In genomic region chr22:44684506-44685383, GRCh38 we compare ENCODE assay signal across 8 cellular contexts. TPM values are rescaled to one million over a fixed set of nuclear protein-coding genes. Genes with fewer than 3 reads are reported as not detected.
A peak's percentile ranks its signal among the peaks of the same experiment; 100 is the strongest.
DNase-seq lines count a peak whose midpoint lies in the region; ATAC-seq and TF ChIP-seq lines count a peak whose summit lies in the region.

No MANE protein-coding gene starts in this region.

- H3K36me3 Mint-ChIP-seq in CD8-positive, alpha-beta T cell: peaks cover 12% of the 10 kb centered on the region
- no peaks in the 10 kb centered on the region for H3K36me3 Mint-ChIP-seq in activated T-cell treated with anti-CD3 and anti-CD28 coated beads, Interleukin-2, amount 50 U/mL, for 72 hours (ENCODE audit: insufficient read depth in 2 of 2)
- H3K36me3 Mint-ChIP-seq in neural crest cell (ENCODE audit: low read depth): no peaks in the 10 kb centered on the region

- TF ChIP-seq POLR2A in Peyer's patch (IDR thresholded peaks at IDR 0.05): no peak

- intact Hi-C loops in CD8-positive, alpha-beta T cell (cut with DNase I, micrococcal nuclease): loop anchor here (1.0 to 2.0 kb wide), 4 partner anchors 13 to 18 kb away; partner anchors contain the start of gene PRR5 (in 1 of the 2)

- peak; percentile 72 to 87 (median 83) for DNase-seq in CD8-positive, alpha-beta T cell
- DNase-seq in HuH-7 (ENCODE audit: low spot score): peak; percentile 90
- peak; percentile 72 to 93 (median 87) for DNase-seq in Peyer's patch
- DNase-seq in activated T-cell treated with anti-CD3 and anti-CD28 coated beads, Interleukin-2, amount 50 U/mL, for 72 hours: peak; percentile 89 to 91
- peak; percentile 91 for DNase-seq in fibroblast of gingiva (ENCODE audit: low read depth)
- peak; percentile 90 for DNase-seq in neural crest cell (ENCODE audit: low read depth, low spot score)
- peak; percentile 74 for DNase-seq in stromal cell of bone marrow (ENCODE audit: low read depth)

- H3K27me3 ChIP-seq in CD8-positive, alpha-beta T cell (ENCODE audit: insufficient read depth, low read length): no peaks in the 10 kb centered on the region
- H3K27me3 ChIP-seq in Peyer's patch: no peaks in the 10 kb centered on the region

- H3K9me3 Mint-ChIP-seq in CD8-positive, alpha-beta T cell: no peaks in the 10 kb centered on the region
- H3K9me3 Mint-ChIP-seq in activated T-cell treated with anti-CD3 and anti-CD28 coated beads, Interleukin-2, amount 50 U/mL, for 72 hours: no peaks in the 10 kb centered on the region
- H3K9me3 Mint-ChIP-seq in neural crest cell: no peaks in the 10 kb centered on the region

- H3K4me1 ChIP-seq in CD8-positive, alpha-beta T cell (ENCODE audit: insufficient read depth, low read length): peaks cover 50% of the 10 kb centered on the region
- peaks cover 0 to 16% (median 1%) of the 10 kb centered on the region in 4 donors for H3K4me1 ChIP-seq in Peyer's patch

- no peaks in the 10 kb centered on the region for H3K36me3 ChIP-seq in CD8-positive, alpha-beta T cell (ENCODE audit: insufficient read depth, low read length)
- H3K36me3 ChIP-seq in Peyer's patch: no peaks in the 10 kb centered on the region

- H3K27me3 Mint-ChIP-seq in CD8-positive, alpha-beta T cell (ENCODE audit: low read depth): no peaks in the 10 kb centered on the region
- no peaks in the 10 kb centered on the region for H3K27me3 Mint-ChIP-seq in activated T-cell treated with anti-CD3 and anti-CD28 coated beads, Interleukin-2, amount 50 U/mL, for 72 hours (ENCODE audit: low read depth)
- H3K27me3 Mint-ChIP-seq in neural crest cell (ENCODE audit: low read depth): no peaks in the 10 kb centered on the region

- no peaks in the 10 kb centered on the region for H3K9me3 ChIP-seq in CD8-positive, alpha-beta T cell (ENCODE audit: low read length)
- no peaks in the 10 kb centered on the region for H3K9me3 ChIP-seq in Peyer's patch

- peak overlapping the region; percentile 74 for H3K27ac Mint-ChIP-seq in CD8-positive, alpha-beta T cell
- H3K27ac Mint-ChIP-seq in activated T-cell treated with anti-CD3 and anti-CD28 coated beads, Interleukin-2, amount 50 U/mL, for 72 hours: no peak overlapping the region
- H3K27ac Mint-ChIP-seq in neural crest cell (ENCODE audit: unreplicated experiment): peak overlapping the region; percentile 92

- TF ChIP-seq CTCF in CD8-positive, alpha-beta T cell (IDR thresholded peaks at IDR 0.05): peak; percentile 95
- peak; percentile 93 to 99 (median 98) for TF ChIP-seq CTCF in Peyer's patch (IDR thresholded peaks at IDR 0.05)
- TF ChIP-seq CTCF in neural crest cell (conservative IDR thresholded peaks at IDR 0.05): peak; percentile 94

- ATAC-seq in CD8-positive, alpha-beta T cell: peak; percentile 82
- ATAC-seq in GM19463 (IDR thresholded peaks at IDR 0.05; ENCODE audit: unreplicated experiment): peak; percentile 42
- ATAC-seq in activated T-cell treated with anti-CD3 and anti-CD28 coated beads, Interleukin-2, amount 50 U/mL, for 72 hours (replicated peaks in 1 of 2): peak; percentile 74 to 79

- H3K4me1 Mint-ChIP-seq in CD8-positive, alpha-beta T cell (ENCODE audit: low read depth): peaks cover 45% of the 10 kb centered on the region
- H3K4me1 Mint-ChIP-seq in activated T-cell treated with anti-CD3 and anti-CD28 coated beads, Interleukin-2, amount 50 U/mL, for 72 hours (ENCODE audit: low read depth): peaks cover 55% of the 10 kb centered on the region
- peaks cover 20% of the 10 kb centered on the region for H3K4me1 Mint-ChIP-seq in neural crest cell

- POLR2A ChIA-PET in CD8-positive, alpha-beta T cell (lab: Charles Lee): interaction anchor here (0.8 to 1.5 kb wide), 7 partner anchors 7 to 21 kb away, joined by 3 to 4 read pairs (median 3); no protein-coding TSS in a partner anchor

- CTCF ChIA-PET in CD8-positive, alpha-beta T cell (lab: Charles Lee): interaction anchor here (0.5 to 4.9 kb wide), 28 partner anchors 8 to 703 kb away, joined by 3 to 32 read pairs (median 5); no protein-coding TSS in a partner anchor

- peak overlapping the region; percentile 58 for H3K4me3 Mint-ChIP-seq in CD8-positive, alpha-beta T cell
- peak overlapping the region; percentile 69 to 70 for H3K4me3 Mint-ChIP-seq in activated T-cell treated with anti-CD3 and anti-CD28 coated beads, Interleukin-2, amount 50 U/mL, for 72 hours
- peak overlapping the region; percentile 3 for H3K4me3 Mint-ChIP-seq in neural crest cell

- H3K27ac ChIP-seq in CD8-positive, alpha-beta T cell (ENCODE audit: low read depth, low read length): no peak overlapping the region
- H3K27ac ChIP-seq in Peyer's patch: peak overlapping the region in 2 of 4 donors; percentile 28 to 62

- H3K4me3 ChIP-seq in CD8-positive, alpha-beta T cell (ENCODE audit: low read depth, low read length): no peak overlapping the region
- H3K4me3 ChIP-seq in Peyer's patch: no peak overlapping the region

RNA-seq across cellular contexts. Expression of gene PRR5, which starts 17.3 kb away (rescaled TPM):
- 10 to 100 TPM; 47.6 to 49.3 TPM for total RNA-seq in CD8-positive, alpha-beta T cell
- total RNA-seq in Peyer's patch: 10 to 100 TPM; 20.6 to 84.3 (median 51.0) TPM
- 10 to 100 TPM; 11.7 to 12.0 TPM for total RNA-seq in activated T-cell treated with anti-CD3 and anti-CD28 coated beads, Interleukin-2, amount 50 U/mL, for 72 hours
- total RNA-seq in neural crest cell: 11.9 and 13.6 TPM in 2 replicates

Comparison
In these comparisons a context has a peak if more than half of its experiments do, and no peak if none do; other contexts are left out.
1. H3K4me3 Mint-ChIP-seq: peak in every context shown above with its lines; median percentile 70 in activated T-cell treated with anti-CD3 and anti-CD28 coated beads, Interleukin-2, amount 50 U/mL, for 72 hours; 58 in CD8-positive, alpha-beta T cell; 3 in neural crest cell.